In genomic region chr18:79400091-79400590, GRCh38 we compare ENCODE assay signal across 8 cellular contexts. TPM values are rescaled to one million over a fixed set of nuclear protein-coding genes. Genes with fewer than 3 reads are reported as not detected.
DNase-seq lines count a peak whose midpoint lies in the region; ATAC-seq and TF ChIP-seq lines count a peak whose summit lies in the region.

No MANE protein-coding gene starts in this region.

- H3K14ac ChIP-seq in IMR-90 (replicated peaks; ENCODE audit: low read depth, low read length): no peak overlapping the region

- H3K27me3 ChIP-seq in IMR-90 (ENCODE audit: control insufficient read depth, insufficient read depth, low read length) (peaks cover 4% of the 10 kb centered on the region; the same call in 1 of the 2 replicates), ovary (no peaks in the 10 kb centered on the region)

- no peak overlapping the region for H2AK5ac ChIP-seq in IMR-90 (ENCODE audit: low read depth, low read length)

- dilution Hi-C loops in IMR-90 (cut with HindIII; ENCODE audit: low sequenced_read_pairs, unreplicated experiment): no loop called here

- H3K4me1 ChIP-seq in IMR-90 (ENCODE audit: control insufficient read depth, insufficient read depth, low read length): peaks cover 1% of the 10 kb centered on the region; the same call in 1 of the 2 replicates
- H3K4me1 ChIP-seq in ovary (ENCODE audit: insufficient read depth): peaks cover 7% of the 10 kb centered on the region

- TF ChIP-seq CTCF in GM10248 (IDR thresholded peaks at IDR 0.05; ENCODE audit: control extremely low read depth, extremely low read depth, low read depth, missing control alignments) (no peak), IMR-90 (conservative IDR thresholded peaks at IDR 0.05; ENCODE audit: low read depth, low read length) (no peak), fibroblast of villous mesenchyme (IDR thresholded peaks at IDR 0.05; ENCODE audit: insufficient read depth, low read depth, low read length) (no peak), ovary (IDR thresholded peaks at IDR 0.05) (no peak)

- H3K36me3 ChIP-seq in IMR-90 (ENCODE audit: control insufficient read depth, insufficient read depth, low read length) (no peaks in the 10 kb centered on the region), ovary (no peaks in the 10 kb centered on the region)

- H2BK15ac ChIP-seq in IMR-90 (ENCODE audit: low read depth, low read length): no peak overlapping the region

- no peak overlapping the region for H2BK20ac ChIP-seq in IMR-90 (ENCODE audit: low read depth, low read length)

- H3K4me3 ChIP-seq in IMR-90 (ENCODE audit: insufficient read depth, low read depth, low read length): peak overlapping the region; percentile 86
- peak overlapping the region; percentile 60 for H3K4me3 ChIP-seq in fibroblast of villous mesenchyme (ENCODE audit: low read depth, low read length)
- H3K4me3 ChIP-seq in ovary: peak overlapping the region; percentile 84

- ATAC-seq in IMR-90 (ENCODE audit: low read depth): peak; percentile 50

- peak overlapping the region; percentile 88 for H2AFZ ChIP-seq in IMR-90 (replicated peaks; ENCODE audit: low read length, poor library complexity)

- DNase-seq in GM10248 (ENCODE audit: extremely low spot score) (peak; percentile 82), IMR-90 (no peak), activated T-cell treated with anti-CD3 and anti-CD28 coated beads for 24 hours (ENCODE audit: low read depth) (peak; percentile 59), fibroblast of villous mesenchyme (ENCODE audit: low read depth) (peak; percentile 46), ovary (peak; percentile 51 to 76 (median 75)), GM19240 (ENCODE audit: insufficient read length, low spot score) (no peak), NK-92 (lab: John Stamatoyannopoulos, UW; ENCODE audit: unreplicated experiment) (no peak), dedifferentiated amniotic fluid mesenchymal stem cell (ENCODE audit: extremely low spot score) (no peak)

- TF ChIP-seq POLR2A in IMR-90 (IDR thresholded peaks at IDR 0.05; ENCODE audit: low read depth, low read length): no peak
- no peak for TF ChIP-seq POLR2A in ovary (IDR thresholded peaks at IDR 0.05)

- WGBS in IMR-90 (ENCODE audit: extremely low coverage in 2 of 2, insufficient read length in 1 of 2), 2 experiments: 0% methylated on average over 28 of the region's 71 CpGs; no CpG with 5 or more reads in 1 of the 2 experiments
- WGBS in ovary, 3 donors: 0 to 2% (median 1%) methylated on average over 34 to 71 of the region's 71 CpGs

- BruUV-seq in IMR-90 (replicated peaks; lab: Mats Ljungman, UMichigan): no TSS peak

- TF ChIP-seq RAD21 in IMR-90 (IDR thresholded peaks at IDR 0.05; ENCODE audit: low read length): no peak

- H3K9ac ChIP-seq in IMR-90 (ENCODE audit: low read depth, low read length): peak overlapping the region; percentile 67

- no peak overlapping the region for H4K91ac ChIP-seq in IMR-90 (ENCODE audit: insufficient read depth, low read depth, low read length)

- peak overlapping the region; percentile 55 for H3K4me2 ChIP-seq in IMR-90 (ENCODE audit: low read depth, low read length)

- H3K9me1 ChIP-seq in IMR-90 (ENCODE audit: insufficient read depth, low read length): no peaks in the 10 kb centered on the region

- no peak overlapping the region for H3K56ac ChIP-seq in IMR-90 (ENCODE audit: extremely low read depth, insufficient read depth, low read length)

- POLR2A ChIA-PET in GM10248 (lab: Yijun Ruan, JAX): no interaction called here
- POLR2A ChIA-PET in IMR-90 (lab: Charles Lee; ENCODE audit: unreplicated experiment): no interaction called here

- H4K20me1 ChIP-seq in IMR-90 (ENCODE audit: insufficient read depth, low read length): no peaks in the 10 kb centered on the region

- no peak overlapping the region for H2BK120ac ChIP-seq in IMR-90 (ENCODE audit: low read depth, low read length)

- no peaks in the 10 kb centered on the region for H3K79me1 ChIP-seq in IMR-90 (ENCODE audit: low read depth in 1 of 2, low read length in 2 of 2)

- H2AK9ac ChIP-seq in IMR-90 (replicated peaks; ENCODE audit: low read depth, low read length, poor library complexity): no peak overlapping the region

- H3K18ac ChIP-seq in IMR-90 (ENCODE audit: low read depth, low read length): no peak overlapping the region; the same call in 1 of the 2 replicates

- CTCF ChIA-PET in GM10248 (lab: Yijun Ruan, JAX): interaction anchor here (3.0 kb wide), 1 partner anchor 19 kb away, joined by 8 read pairs; no protein-coding TSS in a partner anchor
- CTCF ChIA-PET in IMR-90 (lab: Yijun Ruan, JAX): no interaction called here

- H3K4ac ChIP-seq in IMR-90 (ENCODE audit: low read depth, low read length): no peak overlapping the region

- no peaks in the 10 kb centered on the region for H3K9me3 ChIP-seq in IMR-90 (ENCODE audit: control insufficient read depth, insufficient read depth, low read length)
- H3K9me3 ChIP-seq in ovary: no peaks in the 10 kb centered on the region

- in situ Hi-C loops in IMR-90 (cut with MboI; ENCODE audit: low sequenced_read_pairs): no loop called here

- no peak overlapping the region for H4K8ac ChIP-seq in IMR-90 (ENCODE audit: low read depth in 2 of 2, low read length in 2 of 2)

- no peak overlapping the region for H3K23ac ChIP-seq in IMR-90 (ENCODE audit: low read depth, low read length)

- intact Hi-C loops in IMR-90 (cut with micrococcal nuclease): no loop called here
- intact Hi-C loops in ovary (cut with DNase I): no loop called here

- peak overlapping the region; percentile 22; the same call in 1 of the 2 replicates for H3K27ac ChIP-seq in IMR-90 (ENCODE audit: insufficient read depth, low read length)
- peak overlapping the region; percentile 4 to 92 for H3K27ac ChIP-seq in ovary

- no peak for TF ChIP-seq EP300 in ovary (IDR thresholded peaks at IDR 0.05)

- no peak overlapping the region for H4K5ac ChIP-seq in IMR-90 (ENCODE audit: low read depth, low read length)

- no peak overlapping the region for H2BK5ac ChIP-seq in IMR-90 (ENCODE audit: low read depth, low read length, poor library complexity, severe bottlenecking)

TF ChIP-seq in IMR-90, 13 proteins besides CTCF, POLR2A, EP300 and RAD21:
- TF ChIP-seq SMC3 (IDR thresholded peaks at IDR 0.05; ENCODE audit: low read depth, low read length) (no peak), BHLHE40 (IDR thresholded peaks at IDR 0.05; ENCODE audit: low read depth, low read length) (no peak), ELK1 (IDR thresholded peaks at IDR 0.05; ENCODE audit: borderline replicate concordance, low read depth, low read length) (no peak), MAZ (IDR thresholded peaks at IDR 0.05; ENCODE audit: borderline replicate concordance, low read depth, low read length) (no peak), FOS (IDR thresholded peaks at IDR 0.05; ENCODE audit: low read depth, low read length) (no peak), USF2 (IDR thresholded peaks at IDR 0.05; ENCODE audit: low read depth, low read length) (no peak), RCOR1 (IDR thresholded peaks at IDR 0.05; ENCODE audit: insufficient replicate concordance, low read length) (no peak), CHD1 (IDR thresholded peaks at IDR 0.05; ENCODE audit: low read depth, low read length) (no peak), MAFK (IDR thresholded peaks at IDR 0.05; ENCODE audit: low read depth, low read length) (no peak), NFE2L2 (IDR thresholded peaks at IDR 0.05; ENCODE audit: low read depth, low read length) (no peak), CEBPB (IDR thresholded peaks at IDR 0.05; ENCODE audit: low read depth, low read length) (no peak), RFX5 (IDR thresholded peaks at IDR 0.05; ENCODE audit: low read depth, low read length) (no peak), MXI1 (IDR thresholded peaks at IDR 0.05; ENCODE audit: borderline replicate concordance, low read depth, low read length) (no peak)
TF ChIP-seq in IMR-90: peak in this region for 0.

RNA-seq across cellular contexts. Expression of gene NFATC1, which starts 4.4 kb away (rescaled TPM):
- total RNA-seq in IMR-90 (2012; rRNA removed) (0.28 and 0.36 TPM in 2 replicates), fibroblast of villous mesenchyme (0.43 and 1.3 TPM in 2 replicates), ovary (10 to 100 TPM; 10.2 to 28.3 (median 12.3) TPM)
- polyA plus RNA-seq in IMR-90 (2012; rRNA removed) (1.8 TPM in 2 replicates), ovary (10 to 100 TPM in 1 of 2 donors, 1 to 10 TPM in 1; 8.4 to 12.2 TPM)
- 0.86 and 2.1 TPM in 2 replicates for polyA plus RNA-seq in IMR-90 (2012; cell fraction: cytosol; rRNA removed)
- 2.4 and 4.0 TPM in 2 replicates for polyA plus RNA-seq in IMR-90 (2012; cell fraction: nucleus; rRNA removed; ENCODE audit: low replicate concordance)

Comparison
In these comparisons a context has a peak if more than half of its experiments do, and no peak if none do; other contexts are left out.
1. DNase-seq: peak in GM10248 (single experiment), activated T-cell treated with anti-CD3 and anti-CD28 coated beads for 24 hours (single experiment), fibroblast of villous mesenchyme (single experiment) and ovary (5 of 5); none in IMR-90 (single experiment), GM19240 (single experiment), NK-92 (single experiment) and dedifferentiated amniotic fluid mesenchymal stem cell (single experiment).
2. Peak in every context shown above with its lines, with median percentiles within 50 percentile points of each other: H3K4me3 ChIP-seq.